In the genomic region with DNA sequence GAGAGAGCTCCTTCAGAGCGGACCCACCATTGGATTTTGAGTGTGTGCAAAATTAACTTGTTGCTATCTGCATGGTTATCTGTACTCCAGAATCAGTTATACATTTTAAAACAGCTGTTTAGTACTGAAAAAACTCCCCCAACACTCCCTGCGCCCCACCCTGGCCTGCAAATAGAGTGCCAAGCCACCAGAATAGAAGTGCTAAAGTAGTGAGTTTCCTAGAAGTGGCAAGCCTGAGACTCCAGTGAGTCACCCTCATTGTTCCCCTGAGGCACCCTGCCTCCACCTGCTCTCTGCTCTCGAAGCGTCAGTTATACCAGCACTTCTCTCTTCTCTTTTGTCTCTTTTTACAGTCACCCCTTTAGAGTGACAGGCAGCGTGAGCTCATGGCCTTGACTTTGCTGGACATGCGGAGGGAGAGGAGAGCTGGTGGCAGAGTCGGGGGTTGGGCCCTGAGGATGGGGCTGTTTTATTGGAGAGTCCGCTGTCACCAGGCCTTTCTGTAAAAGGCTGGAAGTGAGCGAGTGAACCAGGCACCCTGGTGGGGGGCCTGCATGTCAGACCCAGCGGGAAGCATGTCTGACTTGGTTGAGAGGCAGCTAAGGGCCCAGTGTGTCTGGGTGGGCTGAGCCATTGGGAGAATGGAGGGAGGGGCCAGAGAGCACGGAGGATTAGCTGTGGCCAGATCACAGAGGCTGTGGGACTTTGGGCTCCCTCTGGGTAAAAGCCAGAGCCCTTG, we compare ENCODE assay signal across 8 cellular contexts. TPM values are rescaled to one million over a fixed set of nuclear protein-coding genes. Genes with fewer than 3 reads are reported as not detected.
A peak's percentile ranks its signal among the peaks of the same experiment; 100 is the strongest.
DNase-seq lines count a peak whose midpoint lies in the region; ATAC-seq and TF ChIP-seq lines count a peak whose summit lies in the region.

No MANE protein-coding gene starts in this region.

- H3K9me3 Mint-ChIP-seq in T-helper 2 cell treated with Interferon-gamma antibody and Interleukin-4, amounts not matched to agents 5 μg/mL and 100 μg/mL, for 36 hours: no peaks in the 10 kb centered on the region
- no peaks in the 10 kb centered on the region for H3K9me3 Mint-ChIP-seq in brain

- 80 to 85% methylated on average over 10 to 11 of the region's 11 CpGs for WGBS in upper lobe of left lung, 2 donors

- ATAC-seq in GM21619 (IDR thresholded peaks at IDR 0.05; ENCODE audit: unreplicated experiment): peak; percentile 63
- ATAC-seq in upper lobe of left lung (ENCODE audit: low FRiP score in 2 of 2): peak; percentile 43 to 49

- peaks cover 3% of the 10 kb centered on the region for H3K36me3 Mint-ChIP-seq in T-helper 2 cell treated with Interferon-gamma antibody and Interleukin-4, amounts not matched to agents 5 μg/mL and 100 μg/mL, for 36 hours (ENCODE audit: low read depth)
- H3K36me3 Mint-ChIP-seq in brain: no peaks in the 10 kb centered on the region

- no peaks in the 10 kb centered on the region for H3K9me3 ChIP-seq in upper lobe of left lung

- peak overlapping the region; percentile 81 for H3K4me3 Mint-ChIP-seq in T-helper 2 cell treated with Interferon-gamma antibody and Interleukin-4, amounts not matched to agents 5 μg/mL and 100 μg/mL, for 36 hours
- H3K4me3 Mint-ChIP-seq in brain: peak overlapping the region; percentile 9 to 35 (median 21)

- TF ChIP-seq POLR2A in upper lobe of left lung (IDR thresholded peaks at IDR 0.05): no peak

- H3K27ac Mint-ChIP-seq in T-helper 2 cell treated with Interferon-gamma antibody and Interleukin-4, amounts not matched to agents 5 μg/mL and 100 μg/mL, for 36 hours: peak overlapping the region; percentile 89
- peak overlapping the region; percentile 10 to 96 (median 83) for H3K27ac Mint-ChIP-seq in brain

- no peak for TF ChIP-seq EP300 in Ishikawa (IDR thresholded peaks at IDR 0.05; ENCODE audit: borderline replicate concordance)
- peak in 1 of 4 donors; percentile 7 for TF ChIP-seq EP300 in upper lobe of left lung (IDR thresholded peaks at IDR 0.05)

- H3K36me3 ChIP-seq in upper lobe of left lung: no peaks in the 10 kb centered on the region

- no peaks in the 10 kb centered on the region for H3K27me3 ChIP-seq in upper lobe of left lung

- TF ChIP-seq RAD21 in Ishikawa (IDR thresholded peaks at IDR 0.05; ENCODE audit: low read depth): no peak

- H3K4me1 Mint-ChIP-seq in T-helper 2 cell treated with Interferon-gamma antibody and Interleukin-4, amounts not matched to agents 5 μg/mL and 100 μg/mL, for 36 hours (ENCODE audit: low read depth): peaks cover 88% of the 10 kb centered on the region
- peaks cover 96% of the 10 kb centered on the region for H3K4me1 Mint-ChIP-seq in brain

- no peaks in the 10 kb centered on the region for H3K27me3 Mint-ChIP-seq in T-helper 2 cell treated with Interferon-gamma antibody and Interleukin-4, amounts not matched to agents 5 μg/mL and 100 μg/mL, for 36 hours (ENCODE audit: low read depth)
- peaks cover 7% of the 10 kb centered on the region for H3K27me3 Mint-ChIP-seq in brain

- H3K4me1 ChIP-seq in upper lobe of left lung: peaks cover 71 to 81% (median 76%) of the 10 kb centered on the region in 4 donors

- no peak for TF ChIP-seq CTCF in brain (conservative IDR thresholded peaks at IDR 0.05)
- TF ChIP-seq CTCF in upper lobe of left lung (IDR thresholded peaks at IDR 0.05): no peak

- peak overlapping the region; percentile 60 to 80 (median 70) for H3K27ac ChIP-seq in upper lobe of left lung

- DNase-seq in GF-D8 (lab: John Stamatoyannopoulos, UW) (peak; percentile 75), myocyte (ENCODE audit: low read depth) (peak; percentile 95), upper lobe of left lung (peak in 1 of 2 donors; percentile 82), NCI-H526 (lab: John Stamatoyannopoulos, UW) (no peak)
- peak; percentile 64 for DNase-seq in T-helper 2 cell treated with Interferon-gamma antibody and Interleukin-4, amounts not matched to agents 5 μg/mL and 100 μg/mL, for 36 hours (ENCODE audit: low spot score)

- no peak overlapping the region for H3K4me3 ChIP-seq in upper lobe of left lung

TF ChIP-seq in Ishikawa, 13 proteins besides CTCF, POLR2A, EP300 and RAD21:
- no peak for TF ChIP-seq ZBTB7A (IDR thresholded peaks at IDR 0.05; ENCODE audit: low read depth)
- TF ChIP-seq MAX (IDR thresholded peaks at IDR 0.05): peak; percentile 95
- no peak for TF ChIP-seq NFIC (IDR thresholded peaks at IDR 0.05)
- TF ChIP-seq TEAD4 (IDR thresholded peaks at IDR 0.05): no peak; the same call in 1 of the 2 replicates
- no peak for TF ChIP-seq CREB1 (IDR thresholded peaks at IDR 0.05; ENCODE audit: low read depth)
- TF ChIP-seq, protein P1, sequence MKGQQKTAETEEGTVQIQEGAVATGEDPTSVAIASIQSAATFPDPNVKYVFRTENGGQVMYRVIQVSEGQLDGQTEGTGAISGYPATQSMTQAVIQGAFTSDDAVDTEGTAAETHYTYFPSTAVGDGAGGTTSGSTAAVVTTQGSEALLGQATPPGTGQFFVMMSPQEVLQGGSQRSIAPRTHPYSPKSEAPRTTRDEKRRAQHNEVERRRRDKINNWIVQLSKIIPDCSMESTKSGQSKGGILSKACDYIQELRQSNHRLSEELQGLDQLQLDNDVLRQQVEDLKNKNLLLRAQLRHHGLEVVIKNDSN (IDR thresholded peaks at IDR 0.05): 0 out of 2 replicates have a peak, but pooled peaks have one; percentile 8
- TF ChIP-seq YY1 (IDR thresholded peaks at IDR 0.05; ENCODE audit: low read depth): no peak
- TF ChIP-seq EGR1 (IDR thresholded peaks at IDR 0.05): no peak
- TF ChIP-seq TAF1 (IDR thresholded peaks at IDR 0.05; ENCODE audit: low read depth): 0 out of 2 replicates have a peak, but pooled peaks have one; percentile 14
- peak; percentile 33; the same call in 1 of the 2 replicates for TF ChIP-seq TCF12 (IDR thresholded peaks at IDR 0.05; ENCODE audit: low read depth)

RNA-seq across cellular contexts. Expression of gene IGF2R, which starts 10.4 kb away (rescaled TPM):
- 29.2 TPM for polyA plus RNA-seq in brain (ENCODE audit: insufficient read depth, low read depth, low replicate concordance)
- total RNA-seq in myocyte (81.3 and 85.3 TPM in 2 replicates), upper lobe of left lung (100 to 1,000 TPM; 103 to 150 (median 128) TPM)
- polyA plus RNA-seq in myocyte (2012): 146 TPM

Comparison
In these comparisons a context has a peak if more than half of its experiments do, and no peak if none do; other contexts are left out.
1. DNase-seq: peak in GF-D8 (single experiment), T-helper 2 cell treated with Interferon-gamma antibody and Interleukin-4, amounts not matched to agents 5 μg/mL and 100 μg/mL, for 36 hours (single experiment) and myocyte (single experiment); none in NCI-H526 (0 of 2).